ENCODE assay signal across 1 cellular context in the genomic region with DNA sequence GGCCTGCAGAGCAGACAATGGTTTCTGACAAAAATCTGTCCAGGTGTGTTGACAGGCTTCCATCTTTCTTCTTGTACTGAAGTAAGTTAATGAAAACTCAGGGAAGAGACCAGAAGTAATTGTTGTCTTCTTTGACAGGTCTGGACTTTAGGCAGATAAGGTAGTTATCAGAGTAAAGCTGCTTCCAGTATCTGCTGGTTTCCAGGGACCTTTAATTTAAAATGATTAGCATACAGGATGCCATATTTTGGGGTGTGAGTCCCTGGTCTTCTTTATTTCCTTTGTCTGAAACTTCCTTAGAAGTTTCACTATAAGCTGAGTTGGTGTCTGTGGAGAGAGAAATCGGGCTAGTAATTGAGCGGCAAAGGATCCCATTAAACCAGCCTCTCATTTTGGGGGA.
TF ChIP-seq lines count a peak whose summit lies in the region.

No MANE protein-coding gene starts in this region.

TF ChIP-seq in H1, 55 proteins besides CTCF, POLR2A, EP300 and RAD21:
- no peak for TF ChIP-seq CHD1 (IDR thresholded peaks at IDR 0.05; ENCODE audit: low read depth, low read length)
- no peak for TF ChIP-seq JUND (IDR thresholded peaks at IDR 0.05; ENCODE audit: low read length)
- no peak for TF ChIP-seq TEAD4 (IDR thresholded peaks at IDR 0.05; ENCODE audit: low read depth, low read length)
- TF ChIP-seq HDAC6 (IDR thresholded peaks at IDR 0.05; ENCODE audit: low read depth, low read length): no peak
- no peak for TF ChIP-seq RNF2 (IDR thresholded peaks at IDR 0.05; ENCODE audit: borderline replicate concordance, low read depth, low read length, missing control alignments, poor library complexity, severe bottlenecking)
- TF ChIP-seq ASH2L (IDR thresholded peaks at IDR 0.05; ENCODE audit: low read length): no peak
- no peak for TF ChIP-seq KDM4A (IDR thresholded peaks at IDR 0.05; ENCODE audit: low read depth, low read length, severe bottlenecking)
- TF ChIP-seq, protein P1, sequence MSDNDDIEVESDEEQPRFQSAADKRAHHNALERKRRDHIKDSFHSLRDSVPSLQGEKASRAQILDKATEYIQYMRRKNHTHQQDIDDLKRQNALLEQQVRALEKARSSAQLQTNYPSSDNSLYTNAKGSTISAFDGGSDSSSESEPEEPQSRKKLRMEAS (IDR thresholded peaks at IDR 0.05): no peak
- TF ChIP-seq SRF (IDR thresholded peaks at IDR 0.05; ENCODE audit: low read depth, low read length): no peak
- no peak for TF ChIP-seq GABPA (IDR thresholded peaks at IDR 0.05; ENCODE audit: borderline replicate concordance, insufficient read depth, low read length)
- TF ChIP-seq KDM5A (IDR thresholded peaks at IDR 0.05; ENCODE audit: low read length): no peak
- no peak for TF ChIP-seq CBX5 (IDR thresholded peaks at IDR 0.05; ENCODE audit: low read depth, low read length)
- no peak for TF ChIP-seq ATF2 (IDR thresholded peaks at IDR 0.05; ENCODE audit: low read length)
- no peak for TF ChIP-seq CTBP2 (IDR thresholded peaks at IDR 0.05; ENCODE audit: borderline replicate concordance, insufficient read depth, insufficient read length, low read length)
- no peak for TF ChIP-seq TCF12 (IDR thresholded peaks at IDR 0.05; ENCODE audit: low read depth, low read length)
- no peak for TF ChIP-seq SIX5 (IDR thresholded peaks at IDR 0.05; ENCODE audit: low read depth, low read length)
